In the genomic region with DNA sequence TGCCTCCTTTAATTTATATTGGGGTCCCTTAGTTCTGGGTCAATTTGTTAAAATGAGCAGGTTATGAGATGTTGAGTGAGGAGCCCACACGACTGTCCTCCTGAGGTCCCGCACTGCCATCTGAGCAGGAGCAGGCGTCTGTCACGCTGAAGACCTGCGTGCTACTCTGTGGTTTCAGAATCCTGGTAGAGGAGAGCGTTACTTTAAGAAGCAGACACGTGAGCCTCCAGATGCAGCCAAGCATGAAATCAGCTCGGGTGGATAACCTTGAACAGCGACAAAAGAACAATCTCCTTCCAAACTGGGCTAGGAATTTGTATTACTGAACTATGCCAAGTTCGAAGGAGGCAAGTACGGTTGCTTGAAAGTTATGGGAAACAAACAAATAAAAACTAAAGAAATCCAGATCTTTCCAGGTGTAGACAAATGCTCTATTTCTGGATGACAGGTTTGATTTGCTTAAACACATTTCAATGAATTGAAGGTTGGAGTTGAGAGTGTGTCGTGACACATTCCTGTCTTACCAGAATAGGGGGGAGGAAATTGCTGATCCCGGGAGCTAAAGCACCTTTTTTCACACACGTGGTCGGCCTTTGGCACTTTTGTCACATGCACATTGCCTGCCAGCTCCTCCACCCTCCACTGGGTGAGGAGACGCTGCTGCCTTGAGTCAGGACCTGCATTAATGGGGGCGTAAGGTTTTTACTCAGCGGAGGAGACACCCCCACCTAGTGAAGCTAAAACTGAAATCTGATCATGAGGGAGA, we compare ENCODE assay signal across 12 cellular contexts.
DNase-seq lines count a peak whose midpoint lies in the region; ATAC-seq and TF ChIP-seq lines count a peak whose summit lies in the region.
"Had no signal": no experiment of that assay in that cellular context is flagged by ENCODE, and none has a peak within 500 bp of the region (broad histone marks: within the 10 kb centered on the region; RNA-seq: fewer than 3 reads in every experiment).

No MANE protein-coding gene starts in this region.

- H3K9me3 Mint-ChIP-seq in H9 = no peaks in the 10 kb centered on the region
- H3K9me3 Mint-ChIP-seq in glutamatergic neuron (ENCODE audit: unreplicated experiment) = peaks cover 2% of the 10 kb centered on the region
- no peaks in the 10 kb centered on the region for H3K9me3 Mint-ChIP-seq in stimulated activated naive B cell treated with anti-CD40 and anti-IgM and Interleukin-4, amounts not matched to agents 10 μg/mL and 1 μg/mL and 100 μg/mL, for 72 hours
- H3K9me3 Mint-ChIP-seq in CD4-positive, alpha-beta T cell = peaks cover 5% of the 10 kb centered on the region

- no peak overlapping the region for H3K4ac ChIP-seq in H9 (ENCODE audit: low read depth, low read length)

- no CpG with 5 or more reads among the region's 18 CpGs for WGBS in H9 (ENCODE audit: extremely low coverage, insufficient read length, low lambda C conversion rate)
- WGBS in psoas muscle, 3 donors = 17 to 23% (median 18%) methylated on average over 18 of the region's 18 CpGs

- H3K9me3 ChIP-seq in H9 (ENCODE audit: control insufficient read depth, low read depth, low read length) (no peaks in the 10 kb centered on the region), psoas muscle (no peaks in the 10 kb centered on the region), ascending aorta (no peaks in the 10 kb centered on the region)
- H3K9me3 ChIP-seq in CD4-positive, alpha-beta T cell (ENCODE audit: control insufficient read depth, low read length) = no peaks in the 10 kb centered on the region
- H3K9me3 ChIP-seq: Peyer's patch had no signal

- TF ChIP-seq CTCF in H9 (conservative IDR thresholded peaks at IDR 0.05) = no peak
- no peak for TF ChIP-seq CTCF in glutamatergic neuron (IDR thresholded peaks at IDR 0.05; ENCODE audit: partially characterized antibody, unreplicated experiment)
- no peak for TF ChIP-seq CTCF in psoas muscle (IDR thresholded peaks at IDR 0.05)
- TF ChIP-seq CTCF in ascending aorta (IDR thresholded peaks at IDR 0.05) = no peak
- no peak for TF ChIP-seq CTCF in CD4-positive, alpha-beta T cell (IDR thresholded peaks at IDR 0.05)

- H3K56ac ChIP-seq in H9 (ENCODE audit: insufficient read length, low read depth, low read length) = no peak overlapping the region

- H4K8ac ChIP-seq in H9 (replicated peaks; ENCODE audit: insufficient read length, low read depth, low read length) = no peak overlapping the region

- DNase-seq in H9 = peak; percentile 31
- peak; percentile 87 for DNase-seq in RPMI8226
- DNase-seq in glutamatergic neuron = peak; percentile 20
- DNase-seq in psoas muscle = peak in 1 of 2 donors; percentile 61
- DNase-seq in ascending aorta (ENCODE audit: low spot score in 2 of 2) = no peak
- no peak for DNase-seq in stimulated activated naive B cell treated with anti-CD40 and anti-IgM and Interleukin-4, amounts not matched to agents 10 μg/mL and 1 μg/mL and 100 μg/mL, for 72 hours
- DNase-seq in MV-4-11 (lab: John Stamatoyannopoulos, UW) = no peak
- DNase-seq in CD4-positive, alpha-beta T cell = no peak
- DNase-seq: activated B cell treated with CpG ODN at 0.5 μM for 24 hours, Peyer's patch, spleen had no signal

- no peak overlapping the region for H2BK5ac ChIP-seq in H9 (ENCODE audit: insufficient read length, low read length)

- no peak overlapping the region for H2BK12ac ChIP-seq in H9 (ENCODE audit: insufficient read length, low read depth, low read length)

- CTCF ChIA-PET in CD4-positive, alpha-beta T cell (lab: Charles Lee) = no interaction called here

- POLR2A ChIA-PET in CD4-positive, alpha-beta T cell (lab: Charles Lee) = no interaction called here

- H2BK15ac ChIP-seq in H9 (ENCODE audit: low read depth, low read length) = no peak overlapping the region

- no peak overlapping the region for H3K4me2 ChIP-seq in H9 (ENCODE audit: insufficient read depth, insufficient read length, low read length)

- H3K36me3 ChIP-seq in psoas muscle (ENCODE audit: insufficient read depth in 1 of 2, low read depth in 1 of 2) (no peaks in the 10 kb centered on the region), ascending aorta (no peaks in the 10 kb centered on the region)
- H3K36me3 ChIP-seq: Peyer's patch, spleen had no signal

- H2BK120ac ChIP-seq in H9 (ENCODE audit: low read depth, low read length, poor library complexity, severe bottlenecking) = no peak overlapping the region

- H3K36me3 Mint-ChIP-seq in H9 (ENCODE audit: insufficient read depth in 1 of 3, low read depth in 3 of 3) (no peaks in the 10 kb centered on the region), glutamatergic neuron (ENCODE audit: unreplicated experiment) (no peaks in the 10 kb centered on the region)
- H3K36me3 Mint-ChIP-seq in stimulated activated naive B cell treated with anti-CD40 and anti-IgM and Interleukin-4, amounts not matched to agents 10 μg/mL and 1 μg/mL and 100 μg/mL, for 72 hours = no peaks in the 10 kb centered on the region
- no peaks in the 10 kb centered on the region for H3K36me3 Mint-ChIP-seq in CD4-positive, alpha-beta T cell (ENCODE audit: low read depth)

- no peak overlapping the region for H3K14ac ChIP-seq in H9 (ENCODE audit: insufficient read depth, low read length)

- H3K23me2 ChIP-seq in H9 (ENCODE audit: insufficient read length, low read depth, low read length, poor library complexity, severe bottlenecking) = no peaks in the 10 kb centered on the region

- H3K27ac Mint-ChIP-seq in H9 (peak overlapping the region in 2 of 3 experiments; percentile 1 to 18; a peak in 1 of 7 replicates), glutamatergic neuron (ENCODE audit: unreplicated experiment) (no peak overlapping the region)
- H3K27ac Mint-ChIP-seq in stimulated activated naive B cell treated with anti-CD40 and anti-IgM and Interleukin-4, amounts not matched to agents 10 μg/mL and 1 μg/mL and 100 μg/mL, for 72 hours = no peak overlapping the region
- no peak overlapping the region for H3K27ac Mint-ChIP-seq in CD4-positive, alpha-beta T cell
- H3K27ac Mint-ChIP-seq: activated B cell treated with CpG ODN at 0.5 μM for 24 hours; activated T-helper 1 cell treated with anti-CD3 and anti-CD28 coated beads, Interleukin-12 subunit alpha, Interleukin-12 subunit beta, Interleukin-2, Interleukin-4 antibody, amounts not matched to agents 30 ng/mL and 10 ng/mL and 1 ng/mL, durations not matched to agents 14 hours and 24 hours and 36 hours had no signal

- intact Hi-C loops in psoas muscle (cut with DNase I) (no loop called here), ascending aorta (cut with DNase I) (no loop called here)
- intact Hi-C loops in CD4-positive, alpha-beta T cell (cut with DNase I, micrococcal nuclease) = no loop called here

- H3K18ac ChIP-seq in H9 (ENCODE audit: insufficient read length, low read depth, low read length) = no peak overlapping the region

- no peak overlapping the region for H2AK5ac ChIP-seq in H9 (ENCODE audit: insufficient read length, low read length)

- ATAC-seq in psoas muscle = peak; percentile 46 to 91 (median 78)
- no peak for ATAC-seq in stimulated activated naive B cell treated with anti-CD40 and anti-IgM and Interleukin-4, amounts not matched to agents 10 μg/mL and 1 μg/mL and 100 μg/mL, for 72 hours (replicated peaks)
- ATAC-seq in CD4-positive, alpha-beta T cell (ENCODE audit: poor library complexity) = no peak

- no peak overlapping the region for H2BK20ac ChIP-seq in H9 (ENCODE audit: low read depth, low read length, poor library complexity, severe bottlenecking)

- H3K79me1 ChIP-seq in H9 (ENCODE audit: insufficient read depth, low read depth, low read length, poor library complexity, severe bottlenecking) = no peaks in the 10 kb centered on the region

- H3K23ac ChIP-seq in H9 (ENCODE audit: insufficient read length, low read depth, low read length) = no peak overlapping the region

- no peak overlapping the region for H2AFZ ChIP-seq in H9 (ENCODE audit: low read length)

- H3K27ac ChIP-seq in H9 (ENCODE audit: insufficient read length, low read depth, low read length) (no peak overlapping the region), psoas muscle (peak overlapping the region; percentile 56), ascending aorta (no peak overlapping the region)
- no peak overlapping the region for H3K27ac ChIP-seq in CD4-positive, alpha-beta T cell (ENCODE audit: low read depth, low read length)
- H3K27ac ChIP-seq: Peyer's patch, spleen had no signal

- peaks cover 5 to 10% of the 10 kb centered on the region in 2 experiments for H3K4me1 Mint-ChIP-seq in H9
- H3K4me1 Mint-ChIP-seq in glutamatergic neuron (ENCODE audit: low read depth, unreplicated experiment) = peaks cover 12% of the 10 kb centered on the region
- no peaks in the 10 kb centered on the region for H3K4me1 Mint-ChIP-seq in stimulated activated naive B cell treated with anti-CD40 and anti-IgM and Interleukin-4, amounts not matched to agents 10 μg/mL and 1 μg/mL and 100 μg/mL, for 72 hours
- H3K4me1 Mint-ChIP-seq in CD4-positive, alpha-beta T cell (ENCODE audit: low read depth) = no peaks in the 10 kb centered on the region
- H3K4me1 Mint-ChIP-seq: activated B cell treated with CpG ODN at 0.5 μM for 24 hours had no signal

- no peaks in the 10 kb centered on the region for H4K20me1 ChIP-seq in H9 (ENCODE audit: control insufficient read depth, insufficient read depth, insufficient read length)

- no peaks in the 10 kb centered on the region for H3K79me2 ChIP-seq in H9 (ENCODE audit: insufficient read depth, low read length)

- no peak overlapping the region for H3T11ph ChIP-seq in H9 (ENCODE audit: low read length)

- H3K4me1 ChIP-seq in H9 (ENCODE audit: insufficient read depth, low read length) (no peaks in the 10 kb centered on the region), psoas muscle (no peaks in the 10 kb centered on the region), ascending aorta (no peaks in the 10 kb centered on the region)
- H3K4me1 ChIP-seq: Peyer's patch, spleen had no signal

- H4K5ac ChIP-seq in H9 (ENCODE audit: insufficient read length, low read depth, low read length) = no peak overlapping the region

- H3K4me3 Mint-ChIP-seq in H9 (no peak overlapping the region), glutamatergic neuron (ENCODE audit: unreplicated experiment) (peak overlapping the region; percentile 47)
- no peak overlapping the region for H3K4me3 Mint-ChIP-seq in stimulated activated naive B cell treated with anti-CD40 and anti-IgM and Interleukin-4, amounts not matched to agents 10 μg/mL and 1 μg/mL and 100 μg/mL, for 72 hours
- no peak overlapping the region for H3K4me3 Mint-ChIP-seq in CD4-positive, alpha-beta T cell
- H3K4me3 Mint-ChIP-seq: activated B cell treated with CpG ODN at 0.5 μM for 24 hours; activated T-helper 1 cell treated with anti-CD3 and anti-CD28 coated beads, Interleukin-12 subunit alpha, Interleukin-12 subunit beta, Interleukin-2, Interleukin-4 antibody, amounts not matched to agents 30 ng/mL and 10 ng/mL and 1 ng/mL, durations not matched to agents 14 hours and 24 hours and 36 hours had no signal

- no peak overlapping the region for H4K91ac ChIP-seq in H9 (ENCODE audit: insufficient read length, low read depth, low read length)

- peak overlapping the region; percentile 63 for H3K4me3 ChIP-seq in psoas muscle
- no peak overlapping the region for H3K4me3 ChIP-seq in ascending aorta
- H3K4me3 ChIP-seq: Peyer's patch, spleen had no signal

- H3K27me3 ChIP-seq in H9 (ENCODE audit: insufficient read depth, low read length) (no peaks in the 10 kb centered on the region), psoas muscle (ENCODE audit: insufficient read depth in 3 of 3, low read length in 2 of 3) (no peaks in the 10 kb centered on the region), ascending aorta (no peaks in the 10 kb centered on the region)
- no peaks in the 10 kb centered on the region for H3K27me3 ChIP-seq in CD4-positive, alpha-beta T cell (ENCODE audit: control insufficient read depth, insufficient read depth, low read length)
- H3K27me3 ChIP-seq: Peyer's patch, spleen had no signal

- no peak overlapping the region for H3K9ac ChIP-seq in H9 (ENCODE audit: extremely low read depth, insufficient read length, low read length)

- H3K27me3 Mint-ChIP-seq in H9 (ENCODE audit: low read depth) = no peaks in the 10 kb centered on the region
- H3K27me3 Mint-ChIP-seq in glutamatergic neuron (ENCODE audit: unreplicated experiment) = peaks cover 2% of the 10 kb centered on the region
- no peaks in the 10 kb centered on the region for H3K27me3 Mint-ChIP-seq in stimulated activated naive B cell treated with anti-CD40 and anti-IgM and Interleukin-4, amounts not matched to agents 10 μg/mL and 1 μg/mL and 100 μg/mL, for 72 hours
- H3K27me3 Mint-ChIP-seq in CD4-positive, alpha-beta T cell = no peaks in the 10 kb centered on the region
- H3K27me3 Mint-ChIP-seq: activated B cell treated with CpG ODN at 0.5 μM for 24 hours had no signal

Comparison
In these comparisons a context has a peak if more than half of its experiments do, and no peak if none do; other contexts are left out.
1. DNase-seq: peak in H9 (single experiment), RPMI8226 (single experiment) and glutamatergic neuron (single experiment); none in ascending aorta (0 of 2), stimulated activated naive B cell treated with anti-CD40 and anti-IgM and Interleukin-4, amounts not matched to agents 10 μg/mL and 1 μg/mL and 100 μg/mL, for 72 hours (single experiment), MV-4-11 (single experiment) and CD4-positive, alpha-beta T cell (0 of 10).
2. H3K27ac Mint-ChIP-seq: peak in H9 (2 of 3); none in glutamatergic neuron (single experiment), stimulated activated naive B cell treated with anti-CD40 and anti-IgM and Interleukin-4, amounts not matched to agents 10 μg/mL and 1 μg/mL and 100 μg/mL, for 72 hours (single experiment) and CD4-positive, alpha-beta T cell (single experiment).
3. ATAC-seq: peak in psoas muscle (4 of 4); none in stimulated activated naive B cell treated with anti-CD40 and anti-IgM and Interleukin-4, amounts not matched to agents 10 μg/mL and 1 μg/mL and 100 μg/mL, for 72 hours (0 of 2) and CD4-positive, alpha-beta T cell (single experiment).